Comparison of ENCODE assay signal across 1 cellular context in genomic region chr9:130365323-130365721, GRCh38.
TF ChIP-seq lines count a peak whose summit lies in the region.

No MANE protein-coding gene starts in this region.

TF ChIP-seq in HepG2, 621 proteins besides CTCF, POLR2A, EP300 and RAD21:
- TF ChIP-seq, protein P1, sequence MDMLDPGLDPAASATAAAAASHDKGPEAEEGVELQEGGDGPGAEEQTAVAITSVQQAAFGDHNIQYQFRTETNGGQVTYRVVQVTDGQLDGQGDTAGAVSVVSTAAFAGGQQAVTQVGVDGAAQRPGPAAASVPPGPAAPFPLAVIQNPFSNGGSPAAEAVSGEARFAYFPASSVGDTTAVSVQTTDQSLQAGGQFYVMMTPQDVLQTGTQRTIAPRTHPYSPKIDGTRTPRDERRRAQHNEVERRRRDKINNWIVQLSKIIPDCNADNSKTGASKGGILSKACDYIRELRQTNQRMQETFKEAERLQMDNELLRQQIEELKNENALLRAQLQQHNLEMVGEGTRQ (IDR thresholded peaks at IDR 0.05; ENCODE audit: low read depth, low read length), result peak; percentile 71
- TF ChIP-seq, protein P1 (CRISPR knock-in tag; IDR thresholded peaks at IDR 0.05; ENCODE audit: borderline replicate concordance), result no peak
- peak; percentile 81; the same call in 1 of the 2 replicates for TF ChIP-seq RAD51 (IDR thresholded peaks at IDR 0.05; ENCODE audit: borderline replicate concordance)
- TF ChIP-seq ZNF180 (CRISPR knock-in tag; IDR thresholded peaks at IDR 0.05; ENCODE audit: borderline replicate concordance, low read depth), result no peak
TF ChIP-seq in HepG2: peak in this region for 2.
